ENCODE assay signal across 8 cellular contexts in genomic region chr10:132023092-132023811, GRCh38. TPM values are rescaled to one million over a fixed set of nuclear protein-coding genes. Genes with fewer than 3 reads are reported as not detected.
DNase-seq lines count a peak whose midpoint lies in the region; ATAC-seq and TF ChIP-seq lines count a peak whose summit lies in the region.

No MANE protein-coding gene starts in this region.

- TF ChIP-seq CTCF in Calu3 (IDR thresholded peaks at IDR 0.05; ENCODE audit: unreplicated experiment) (peak; percentile 77), VCaP (conservative IDR thresholded peaks at IDR 0.05) (peak; percentile 88), brain microvascular endothelial cell (IDR thresholded peaks at IDR 0.05; ENCODE audit: low read depth, low read length, missing control alignments) (peak; percentile 96)

- no peak overlapping the region for H3K4me3 ChIP-seq in brain microvascular endothelial cell (ENCODE audit: low read depth, low read length)
- H3K4me3 ChIP-seq in iPS-18a (ENCODE audit: low read length) = peak overlapping the region; percentile 1
- H3K4me3 ChIP-seq in skeletal muscle satellite cell (ENCODE audit: low read length) = peak overlapping the region; percentile 60

- ATAC-seq in GM21576 (IDR thresholded peaks at IDR 0.05; ENCODE audit: unreplicated experiment) = peak; percentile 81
- no peak for ATAC-seq in HG02610 (IDR thresholded peaks at IDR 0.05; ENCODE audit: unreplicated experiment)

- H3K36me3 ChIP-seq in brain microvascular endothelial cell (replicated peaks) = no peaks in the 10 kb centered on the region
- H3K36me3 ChIP-seq in iPS-18a (ENCODE audit: control insufficient read depth, low read depth, low read length) = no peaks in the 10 kb centered on the region
- H3K36me3 ChIP-seq in skeletal muscle satellite cell (ENCODE audit: insufficient read depth, low read length) = no peaks in the 10 kb centered on the region

- H3K36me3 Mint-ChIP-seq in Calu3 (ENCODE audit: insufficient read depth, unreplicated experiment) = no peaks in the 10 kb centered on the region

- DNase-seq in Calu3 (peak; percentile 73), NCI-H1092 (lab: John Stamatoyannopoulos, UW) (peak; percentile 30), brain microvascular endothelial cell (peak; percentile 56)

- H3K27ac ChIP-seq in VCaP (no peak overlapping the region; the same call in 1 of the 2 replicates), brain microvascular endothelial cell (no peak overlapping the region), iPS-18a (ENCODE audit: low read length) (no peak overlapping the region)

- H3K9ac ChIP-seq in iPS-18a (ENCODE audit: low read length) (no peak overlapping the region), skeletal muscle satellite cell (ENCODE audit: low read depth, low read length) (no peak overlapping the region)

- H3K4me3 Mint-ChIP-seq in Calu3 (ENCODE audit: low read depth, unreplicated experiment) = peak overlapping the region; percentile 39

- H3K4me1 ChIP-seq in iPS-18a (ENCODE audit: control insufficient read depth, low read depth, low read length) (no peaks in the 10 kb centered on the region), skeletal muscle satellite cell (ENCODE audit: control insufficient read depth, insufficient read depth, low read length) (peaks cover 7% of the 10 kb centered on the region)

- H3K27me3 ChIP-seq in brain microvascular endothelial cell (replicated peaks) (peaks cover 3% of the 10 kb centered on the region), iPS-18a (ENCODE audit: control insufficient read depth, insufficient read depth, low read length) (peaks cover 15% of the 10 kb centered on the region), skeletal muscle satellite cell (ENCODE audit: control insufficient read depth, insufficient read depth, low read length) (peaks cover 37% of the 10 kb centered on the region)

- no peaks in the 10 kb centered on the region for H3K9me3 Mint-ChIP-seq in Calu3 (ENCODE audit: low read depth, unreplicated experiment)

- no TSS peak for BruUV-seq in Calu3 (replicated peaks; lab: Mats Ljungman, UMichigan)

- H3K27me3 Mint-ChIP-seq in Calu3 (ENCODE audit: unreplicated experiment) = peaks cover 65% of the 10 kb centered on the region

- in situ Hi-C loops in brain microvascular endothelial cell (cut with HindIII; ENCODE audit: low pct_ligation_motif_present, low sequenced_read_pairs) = no loop called here

- intact Hi-C loops in Calu3 (cut with micrococcal nuclease; ENCODE audit: unreplicated experiment) = loop anchor here (2.0 kb wide), 1 partner anchor 138 kb away; no protein-coding TSS in a partner anchor

- no peaks in the 10 kb centered on the region for H3K9me3 ChIP-seq in iPS-18a (ENCODE audit: control insufficient read depth, low read depth, low read length)
- H3K9me3 ChIP-seq in skeletal muscle satellite cell (replicated peaks; ENCODE audit: low read length) = no peaks in the 10 kb centered on the region

- peaks cover 7% of the 10 kb centered on the region for H3K4me1 Mint-ChIP-seq in Calu3 (ENCODE audit: low read depth, unreplicated experiment)

- CTCF ChIA-PET in Calu3 (lab: Charles Lee) = interaction anchor here (0.6 to 1.6 kb wide), 4 partner anchors 13 to 137 kb away, joined by 3 to 12 read pairs (median 4); no protein-coding TSS in a partner anchor

- H3K27ac Mint-ChIP-seq in Calu3 (ENCODE audit: unreplicated experiment) = no peak overlapping the region

- H3K4me2 ChIP-seq in skeletal muscle satellite cell (ENCODE audit: low read length) = peak overlapping the region; percentile 97

RNA-seq across cellular contexts. Expression of gene BNIP3, which starts 41.5 kb away (rescaled TPM):
- total RNA-seq in Calu3 (2022) = 7.9 and 8.7 TPM in 2 replicates
- total RNA-seq in skeletal muscle satellite cell (2012; rRNA removed) = 239 and 396 TPM in 2 replicates

RNA-seq across cellular contexts. Expression of gene JAKMIP3, which starts 42.5 kb away (rescaled TPM):
- 0.05 TPM in 2 replicates for total RNA-seq in Calu3 (2022)
- total RNA-seq in skeletal muscle satellite cell (2012; rRNA removed) = 0.22 and 0.25 TPM in 2 replicates
